ENCODE assay signal across 7 cellular contexts in genomic region chr1:202692959-202693555, GRCh38. TPM values are rescaled to one million over a fixed set of nuclear protein-coding genes. Genes with fewer than 3 reads are reported as not detected.
DNase-seq lines count a peak whose midpoint lies in the region; ATAC-seq, FAIRE-seq and TF ChIP-seq lines count a peak whose summit lies in the region.

No MANE protein-coding gene starts in this region.

- TF ChIP-seq POLR2A in GM12891 (IDR thresholded peaks at IDR 0.05; ENCODE audit: low read depth, low read length), result no peak

- no peaks in the 10 kb centered on the region for H3K9me3 Mint-ChIP-seq in activated CD4-positive, alpha-beta memory T cell treated with anti-CD3 and anti-CD28 coated beads for 36 hours
- H3K9me3 Mint-ChIP-seq in stimulated activated effector memory CD8-positive, alpha-beta T cell treated with anti-CD3 and anti-CD28 coated beads, Interleukin-12 subunit alpha, Interleukin-12 subunit beta, amount 100 ng/mL, for 72 hours, result peaks cover 2% of the 10 kb centered on the region

- H3K27ac Mint-ChIP-seq in activated CD4-positive, alpha-beta memory T cell treated with anti-CD3 and anti-CD28 coated beads for 36 hours, result no peak overlapping the region
- no peak overlapping the region for H3K27ac Mint-ChIP-seq in stimulated activated effector memory CD8-positive, alpha-beta T cell treated with anti-CD3 and anti-CD28 coated beads, Interleukin-12 subunit alpha, Interleukin-12 subunit beta, amount 100 ng/mL, for 72 hours

- no peaks in the 10 kb centered on the region for H3K36me3 Mint-ChIP-seq in activated CD4-positive, alpha-beta memory T cell treated with anti-CD3 and anti-CD28 coated beads for 36 hours
- H3K36me3 Mint-ChIP-seq in stimulated activated effector memory CD8-positive, alpha-beta T cell treated with anti-CD3 and anti-CD28 coated beads, Interleukin-12 subunit alpha, Interleukin-12 subunit beta, amount 100 ng/mL, for 72 hours, result no peaks in the 10 kb centered on the region

- no peak overlapping the region for H3K4me3 Mint-ChIP-seq in activated CD4-positive, alpha-beta memory T cell treated with anti-CD3 and anti-CD28 coated beads for 36 hours
- H3K4me3 Mint-ChIP-seq in stimulated activated effector memory CD8-positive, alpha-beta T cell treated with anti-CD3 and anti-CD28 coated beads, Interleukin-12 subunit alpha, Interleukin-12 subunit beta, amount 100 ng/mL, for 72 hours, result no peak overlapping the region

- intact Hi-C loops in activated CD4-positive, alpha-beta memory T cell treated with anti-CD3 and anti-CD28 coated beads for 36 hours (cut with micrococcal nuclease), result no loop called here

- CTCF ChIA-PET in activated CD4-positive, alpha-beta memory T cell treated with anti-CD3 and anti-CD28 coated beads for 36 hours (lab: Charles Lee), result interaction anchor here (1.0 kb wide), 1 partner anchor 27 kb away, joined by 6 read pairs; no protein-coding TSS in a partner anchor

- peaks cover under 1% of the 10 kb centered on the region for H3K4me1 Mint-ChIP-seq in activated CD4-positive, alpha-beta memory T cell treated with anti-CD3 and anti-CD28 coated beads for 36 hours (ENCODE audit: low read depth)
- peaks cover under 1% of the 10 kb centered on the region for H3K4me1 Mint-ChIP-seq in stimulated activated effector memory CD8-positive, alpha-beta T cell treated with anti-CD3 and anti-CD28 coated beads, Interleukin-12 subunit alpha, Interleukin-12 subunit beta, amount 100 ng/mL, for 72 hours

- DNase-seq in GM12891 (ENCODE audit: insufficient read length, low spot score), result peak; percentile 54
- peak; percentile 75 for DNase-seq in NCI-H1694 (lab: John Stamatoyannopoulos, UW)
- peak; percentile 75 for DNase-seq in activated CD4-positive, alpha-beta memory T cell treated with anti-CD3 and anti-CD28 coated beads for 36 hours
- peak; percentile 81 for DNase-seq in myocyte (ENCODE audit: low read depth)
- DNase-seq in stimulated activated effector memory CD8-positive, alpha-beta T cell treated with anti-CD3 and anti-CD28 coated beads, Interleukin-12 subunit alpha, Interleukin-12 subunit beta, amount 100 ng/mL, for 72 hours (ENCODE audit: low spot score in 2 of 2), result peak; percentile 55 to 76

- FAIRE-seq in GM12891 (lab: Jason Lieb, UNC) (peak; percentile 84), endometrium (lab: Jason Lieb, UNC) (peak; percentile 68)

- POLR2A ChIA-PET in activated CD4-positive, alpha-beta memory T cell treated with anti-CD3 and anti-CD28 coated beads for 36 hours (lab: Charles Lee), result no interaction called here

- peak; percentile 69 for ATAC-seq in stimulated activated effector memory CD8-positive, alpha-beta T cell treated with anti-CD3 and anti-CD28 coated beads, Interleukin-12 subunit alpha, Interleukin-12 subunit beta, amount 100 ng/mL, for 72 hours
- no peak for ATAC-seq in GM21529 (IDR thresholded peaks at IDR 0.05; ENCODE audit: unreplicated experiment)

- H3K27me3 Mint-ChIP-seq in activated CD4-positive, alpha-beta memory T cell treated with anti-CD3 and anti-CD28 coated beads for 36 hours, result peaks cover 52% of the 10 kb centered on the region

TF ChIP-seq in GM12891, 5 proteins besides CTCF, POLR2A, EP300 and RAD21:
- TF ChIP-seq POU2F2 (IDR thresholded peaks at IDR 0.05; ENCODE audit: low read depth, low read length) (no peak), PAX5 (IDR thresholded peaks at IDR 0.05; ENCODE audit: insufficient read depth, low read length, severe bottlenecking) (no peak), POLR2AphosphoS5 (IDR thresholded peaks at IDR 0.05; ENCODE audit: low read depth, low read length) (no peak), TAF1 (IDR thresholded peaks at IDR 0.05; ENCODE audit: low read depth, low read length) (no peak)

RNA-seq across cellular contexts. Expression of gene SYT2, which starts 17.2 kb away (rescaled TPM):
- 0.01 TPM for polyA plus RNA-seq in GM12891 (2012; ENCODE audit: low read depth, missing spikeins)
- total RNA-seq in activated CD4-positive, alpha-beta memory T cell treated with anti-CD3 and anti-CD28 coated beads for 36 hours, result not detected
- total RNA-seq in myocyte, result not detected in 2 replicates
- 0.05 TPM for polyA plus RNA-seq in myocyte (2012)
